8 cellular contexts compared by ENCODE assay signal in the genomic region with DNA sequence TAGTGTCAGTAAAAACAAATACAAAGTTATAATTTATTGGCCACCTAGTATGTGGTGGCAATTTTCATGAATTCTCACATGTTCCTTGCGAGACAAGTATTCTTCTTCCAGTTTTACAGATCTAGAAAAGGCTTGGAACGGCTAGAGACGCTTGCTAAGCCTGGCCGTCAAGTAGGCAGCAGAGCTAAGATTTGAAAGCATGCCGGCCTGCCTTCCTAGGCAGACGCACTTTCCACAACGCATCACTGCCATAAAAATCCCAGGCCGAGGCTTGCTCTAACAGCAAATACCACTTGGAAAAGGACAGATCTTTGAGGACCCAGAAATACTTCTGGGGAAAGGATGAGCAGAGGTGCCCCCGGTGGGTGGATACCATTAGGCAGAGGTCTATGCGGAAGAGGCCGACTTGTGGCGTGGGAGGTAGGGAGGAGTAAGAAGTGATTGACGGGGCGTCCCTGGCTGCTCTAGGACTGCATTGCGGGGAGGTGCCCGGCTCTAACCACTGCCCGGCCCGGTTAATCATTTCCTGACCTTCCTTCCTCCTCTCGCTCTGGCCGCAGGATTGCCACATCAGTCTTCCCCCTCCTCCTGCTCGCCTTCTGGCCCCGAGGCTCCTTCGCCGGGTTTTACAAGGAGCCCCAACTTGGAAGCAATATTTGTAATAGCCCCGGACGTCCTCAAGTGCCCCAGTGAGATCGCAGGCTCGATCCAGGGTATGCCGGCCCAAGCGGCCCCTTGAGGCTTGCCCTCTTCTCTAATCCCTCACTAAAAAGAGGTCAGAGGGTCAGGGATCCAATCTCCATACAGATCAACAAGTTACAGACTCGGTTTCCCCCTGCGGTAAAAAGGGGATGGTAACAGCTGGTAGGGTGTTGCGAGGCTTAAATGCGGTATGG. TPM values are rescaled to one million over a fixed set of nuclear protein-coding genes. Genes with fewer than 3 reads are reported as not detected.
DNase-seq lines count a peak whose midpoint lies in the region; ATAC-seq and TF ChIP-seq lines count a peak whose summit lies in the region.

No MANE protein-coding gene starts in this region.

- WGBS in IMR-90 (ENCODE audit: extremely low coverage in 2 of 2, insufficient read length in 1 of 2), 2 experiments, result 40% methylated on average over 12 of the region's 34 CpGs; no CpG with 5 or more reads in 1 of the 2 experiments

- CTCF ChIA-PET in IMR-90 (lab: Yijun Ruan, JAX) (interaction anchor here (0.6 to 1.7 kb wide), 3 partner anchors 25 to 36 kb away, joined by 3 to 6 read pairs (median 4); no protein-coding TSS in a partner anchor), WTC11 (lab: Charles Lee) (interaction anchor here (0.6 to 6.1 kb wide), 7 partner anchors 10 to 225 kb away, joined by 3 to 54 read pairs (median 4); no protein-coding TSS in a partner anchor)

- peak overlapping the region; percentile 81 for H2AK5ac ChIP-seq in IMR-90 (ENCODE audit: low read depth, low read length)

- peak overlapping the region; percentile 78 for H2BK20ac ChIP-seq in IMR-90 (ENCODE audit: low read depth, low read length)

- dilution Hi-C loops in IMR-90 (cut with HindIII; ENCODE audit: low sequenced_read_pairs, unreplicated experiment), result no loop called here

- peak overlapping the region; percentile 97 for H3K23ac ChIP-seq in IMR-90 (ENCODE audit: low read depth, low read length)

- H2AFZ ChIP-seq in IMR-90 (replicated peaks; ENCODE audit: low read length, poor library complexity), result peak overlapping the region; percentile 94

- peak overlapping the region; percentile 74; the same call in 2 of the 3 replicates for H2BK15ac ChIP-seq in IMR-90 (ENCODE audit: low read depth, low read length)

- POLR2A ChIA-PET in IMR-90 (lab: Charles Lee; ENCODE audit: unreplicated experiment), result no interaction called here
- POLR2A ChIA-PET in WTC11 (lab: Charles Lee), result no interaction called here

- no TSS peak for BruUV-seq in IMR-90 (replicated peaks; lab: Mats Ljungman, UMichigan)

- in situ Hi-C loops in Caki2 (cut with HindIII; ENCODE audit: low pct_unique_long_range_greater_than_20kb, low sequenced_read_pairs) (no loop called here), IMR-90 (cut with MboI; ENCODE audit: low sequenced_read_pairs) (no loop called here)

- no peak overlapping the region for H3K27ac Mint-ChIP-seq in WTC11

- peak overlapping the region; percentile 97 for H3K4ac ChIP-seq in IMR-90 (ENCODE audit: low read depth, low read length)

- intact Hi-C loops in IMR-90 (cut with micrococcal nuclease), result no loop called here

- peaks cover 4 to 35% of the 10 kb centered on the region in 2 experiments; a peak in 3 of 4 replicates for H3K79me1 ChIP-seq in IMR-90 (ENCODE audit: low read depth in 1 of 2, low read length in 2 of 2)

- H3K18ac ChIP-seq in IMR-90 (ENCODE audit: low read depth, low read length), result peak overlapping the region; percentile 93

- no peak; the same call in 1 of the 2 replicates for TF ChIP-seq RAD21 in IMR-90 (IDR thresholded peaks at IDR 0.05; ENCODE audit: low read length)

- H3K14ac ChIP-seq in IMR-90 (replicated peaks; ENCODE audit: low read depth, low read length), result peak overlapping the region; percentile 95

- peak overlapping the region; percentile 78 to 88 for H4K8ac ChIP-seq in IMR-90 (ENCODE audit: low read depth in 2 of 2, low read length in 2 of 2)

- TF ChIP-seq POLR2A in IMR-90 (IDR thresholded peaks at IDR 0.05; ENCODE audit: low read depth, low read length), result no peak; the same call in 1 of the 2 replicates

- H4K20me1 ChIP-seq in IMR-90 (ENCODE audit: insufficient read depth, low read length), result peaks cover 25% of the 10 kb centered on the region; the same call in 1 of the 2 replicates

- peaks cover 18% of the 10 kb centered on the region for H3K9me1 ChIP-seq in IMR-90 (ENCODE audit: insufficient read depth, low read length)

- H2BK5ac ChIP-seq in IMR-90 (ENCODE audit: low read depth, low read length, poor library complexity, severe bottlenecking), result peak overlapping the region; percentile 97

- no peak for TF ChIP-seq CTCF in IMR-90 (conservative IDR thresholded peaks at IDR 0.05; ENCODE audit: low read depth, low read length)
- no peak for TF ChIP-seq CTCF in WTC11 (IDR thresholded peaks at IDR 0.05)

- peak overlapping the region; percentile 94 for H4K5ac ChIP-seq in IMR-90 (ENCODE audit: low read depth, low read length)

- no peaks in the 10 kb centered on the region for H3K9me3 ChIP-seq in IMR-90 (ENCODE audit: control insufficient read depth, insufficient read depth, low read length)

- H3K4me2 ChIP-seq in IMR-90 (ENCODE audit: low read depth, low read length), result peak overlapping the region; percentile 89

- no peaks in the 10 kb centered on the region for H3K36me3 Mint-ChIP-seq in WTC11

- H4K91ac ChIP-seq in IMR-90 (ENCODE audit: insufficient read depth, low read depth, low read length), result peak overlapping the region; percentile 83

- peak overlapping the region; percentile 74 for H3K9ac ChIP-seq in IMR-90 (ENCODE audit: low read depth, low read length)

- peak overlapping the region; percentile 86 for H3K56ac ChIP-seq in IMR-90 (ENCODE audit: extremely low read depth, insufficient read depth, low read length)

- H2AK9ac ChIP-seq in IMR-90 (replicated peaks; ENCODE audit: low read depth, low read length, poor library complexity), result peak overlapping the region; percentile 99

- H3K36me3 ChIP-seq in IMR-90 (ENCODE audit: control insufficient read depth, insufficient read depth, low read length), result no peaks in the 10 kb centered on the region

- H3K27me3 ChIP-seq in IMR-90 (ENCODE audit: control insufficient read depth, insufficient read depth, low read length) (no peaks in the 10 kb centered on the region), layer of hippocampus (ENCODE audit: control insufficient read depth, insufficient read depth, low read length) (no peaks in the 10 kb centered on the region)

- H3K27ac ChIP-seq in IMR-90 (ENCODE audit: insufficient read depth, low read length) (peak overlapping the region; percentile 91), caudate nucleus (ENCODE audit: low read depth, low read length) (peak overlapping the region; percentile 83), layer of hippocampus (ENCODE audit: low read depth, low read length) (peak overlapping the region; percentile 92)

- H3K27me3 Mint-ChIP-seq in WTC11 (ENCODE audit: low read depth), result peaks cover 27% of the 10 kb centered on the region

- peak overlapping the region; percentile 92 for H2BK120ac ChIP-seq in IMR-90 (ENCODE audit: low read depth, low read length)

- H3K4me3 ChIP-seq in IMR-90 (ENCODE audit: insufficient read depth, low read depth, low read length), result peak overlapping the region; percentile 43

- H3K9me3 Mint-ChIP-seq in WTC11, result no peaks in the 10 kb centered on the region

- peak overlapping the region; percentile 75 for H3K4me3 Mint-ChIP-seq in WTC11

- peaks cover 20% of the 10 kb centered on the region for H3K4me1 ChIP-seq in IMR-90 (ENCODE audit: control insufficient read depth, insufficient read depth, low read length)

- ATAC-seq in GM21619 (IDR thresholded peaks at IDR 0.05; ENCODE audit: unreplicated experiment) (peak; percentile 43), IMR-90 (ENCODE audit: low read depth) (peak; percentile 2), WTC11 (peak; percentile 28)

- peaks cover 62% of the 10 kb centered on the region for H3K4me1 Mint-ChIP-seq in WTC11

- DNase-seq in Caki2 (ENCODE audit: low read depth) (peak; percentile 98), IMR-90 (peak; percentile 87), WTC11 (ENCODE audit: low spot score) (peak; percentile 66), caudate nucleus (lab: John Stamatoyannopoulos, UW) (peak in 36 of 61 donors; percentile 6 to 64 (median 36)), NCI-H187 (lab: John Stamatoyannopoulos, UW) (no peak)
- DNase-seq in stimulated activated CD4-positive, alpha-beta T cell treated with anti-CD3 and anti-CD28 coated beads, Interleukin-1b, Interleukin-23, amount 100 ng/mL, for 4 hours (ENCODE audit: low read depth in 2 of 2), result peak; percentile 37 to 50

TF ChIP-seq in IMR-90, 13 proteins besides CTCF, POLR2A, EP300 and RAD21 (continues in another document):
- 0 out of 2 replicates have a peak, but pooled peaks have one; percentile 10 for TF ChIP-seq FOS (IDR thresholded peaks at IDR 0.05; ENCODE audit: low read depth, low read length)
- peak; percentile 80 for TF ChIP-seq MAZ (IDR thresholded peaks at IDR 0.05; ENCODE audit: borderline replicate concordance, low read depth, low read length)
- no peak for TF ChIP-seq NFE2L2 (IDR thresholded peaks at IDR 0.05; ENCODE audit: low read depth, low read length)
- TF ChIP-seq MXI1 (IDR thresholded peaks at IDR 0.05; ENCODE audit: borderline replicate concordance, low read depth, low read length), result no peak
- TF ChIP-seq, protein P1, sequence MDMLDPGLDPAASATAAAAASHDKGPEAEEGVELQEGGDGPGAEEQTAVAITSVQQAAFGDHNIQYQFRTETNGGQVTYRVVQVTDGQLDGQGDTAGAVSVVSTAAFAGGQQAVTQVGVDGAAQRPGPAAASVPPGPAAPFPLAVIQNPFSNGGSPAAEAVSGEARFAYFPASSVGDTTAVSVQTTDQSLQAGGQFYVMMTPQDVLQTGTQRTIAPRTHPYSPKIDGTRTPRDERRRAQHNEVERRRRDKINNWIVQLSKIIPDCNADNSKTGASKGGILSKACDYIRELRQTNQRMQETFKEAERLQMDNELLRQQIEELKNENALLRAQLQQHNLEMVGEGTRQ (IDR thresholded peaks at IDR 0.05; ENCODE audit: low read depth, low read length), result no peak

TF ChIP-seq in WTC11, 78 proteins besides CTCF, POLR2A, EP300 and RAD21 (continues in another document):
- TF ChIP-seq ZNF671 (CRISPR knock-in tag; IDR thresholded peaks at IDR 0.05) (no peak), ZNF121 (CRISPR knock-in tag; IDR thresholded peaks at IDR 0.05) (no peak), TEAD1 (CRISPR knock-in tag; IDR thresholded peaks at IDR 0.05) (0 out of 2 replicates have a peak, but pooled peaks have one; percentile 25), ELF4 (CRISPR knock-in tag; IDR thresholded peaks at IDR 0.05; ENCODE audit: low read depth) (no peak), CREB1 (CRISPR knock-in tag; IDR thresholded peaks at IDR 0.05) (no peak), FOXK1 (CRISPR knock-in tag; IDR thresholded peaks at IDR 0.05) (peak; percentile 62; the same call in 1 of the 2 replicates)
- TF ChIP-seq, protein P2, sequence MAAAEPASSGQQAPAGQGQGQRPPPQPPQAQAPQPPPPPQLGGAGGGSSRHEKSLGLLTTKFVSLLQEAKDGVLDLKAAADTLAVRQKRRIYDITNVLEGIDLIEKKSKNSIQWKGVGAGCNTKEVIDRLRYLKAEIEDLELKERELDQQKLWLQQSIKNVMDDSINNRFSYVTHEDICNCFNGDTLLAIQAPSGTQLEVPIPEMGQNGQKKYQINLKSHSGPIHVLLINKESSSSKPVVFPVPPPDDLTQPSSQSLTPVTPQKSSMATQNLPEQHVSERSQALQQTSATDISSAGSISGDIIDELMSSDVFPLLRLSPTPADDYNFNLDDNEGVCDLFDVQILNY (CRISPR knock-in tag; IDR thresholded peaks at IDR 0.05), result no peak

RNA-seq across cellular contexts. Expression of a gene that starts 1.3 kb away (rescaled TPM):
- total RNA-seq in Caki2 (2014; rRNA removed; shearing (Covaris generic); ENCODE audit: low replicate concordance), result 41.2 and 53.3 TPM in 2 replicates
- total RNA-seq in IMR-90 (2012; rRNA removed) (46.7 and 52.3 TPM in 2 replicates), WTC11 (2021) (30.0 to 36.6 TPM (median 30.8 TPM) in 3 replicates)
- 13.7 and 17.3 TPM in 2 replicates for polyA plus RNA-seq in IMR-90 (2012; rRNA removed)
- 6.2 and 15.2 TPM in 2 replicates for polyA plus RNA-seq in IMR-90 (2012; cell fraction: cytosol; rRNA removed)
- 23.8 and 84.1 TPM in 2 replicates for polyA plus RNA-seq in IMR-90 (2012; cell fraction: nucleus; rRNA removed; ENCODE audit: low replicate concordance)

Comparison
In these comparisons a context has a peak if more than half of its experiments do, and no peak if none do; other contexts are left out.
1. DNase-seq: peak in Caki2 (single experiment), IMR-90 (single experiment), WTC11 (single experiment), caudate nucleus (36 of 61) and stimulated activated CD4-positive, alpha-beta T cell treated with anti-CD3 and anti-CD28 coated beads, Interleukin-1b, Interleukin-23, amount 100 ng/mL, for 4 hours (2 of 2); none in NCI-H187 (0 of 2).
2. Peak in every context shown above with its lines, with median percentiles within 50 percentile points of each other: ATAC-seq and H3K27ac ChIP-seq.